8 cellular contexts compared by ENCODE assay signal in the genomic region with DNA sequence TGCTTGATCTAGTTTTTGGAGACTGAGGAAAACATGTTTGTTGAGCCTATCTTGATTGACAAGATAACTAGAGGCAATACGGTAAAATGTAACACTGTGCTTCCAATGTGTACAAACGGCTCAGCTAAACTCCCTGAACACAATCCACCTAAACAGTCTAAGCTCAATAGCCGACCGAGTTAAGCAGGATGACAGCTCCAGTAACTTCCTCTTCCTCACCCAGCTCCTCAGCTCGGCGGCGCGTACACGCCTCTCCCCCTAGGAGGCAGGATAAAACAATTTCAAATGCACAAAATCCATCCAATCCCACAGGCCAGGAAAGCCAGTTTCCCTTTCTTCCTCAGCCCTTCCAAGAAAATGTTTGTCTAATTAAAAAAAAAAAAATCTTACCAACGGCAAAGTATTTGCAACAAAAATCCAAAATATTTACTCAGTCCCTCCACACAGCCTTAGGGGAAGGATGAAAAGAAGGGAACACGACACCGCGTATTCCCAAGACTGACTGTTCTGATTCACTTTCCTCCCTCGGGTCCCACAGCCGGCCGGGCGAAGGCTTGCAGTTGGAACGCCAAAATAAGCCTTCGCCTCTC. TPM values are rescaled to one million over a fixed set of nuclear protein-coding genes. Genes with fewer than 3 reads are reported as not detected.
DNase-seq lines count a peak whose midpoint lies in the region; ATAC-seq and FAIRE-seq lines count a peak whose summit lies in the region.

No MANE protein-coding gene starts in this region.

- no peaks in the 10 kb centered on the region for H3K9me3 Mint-ChIP-seq in activated CD8-positive, alpha-beta T cell treated with anti-CD3 and anti-CD28 coated beads, Interleukin-2, amount 10 ng/mL, durations not matched to agents 7 days and 5 days (ENCODE audit: insufficient read depth)
- no peaks in the 10 kb centered on the region for H3K9me3 Mint-ChIP-seq in memory B cell

- ATAC-seq in GM18907 (IDR thresholded peaks at IDR 0.05; ENCODE audit: unreplicated experiment) = peak; percentile 28
- ATAC-seq in activated CD8-positive, alpha-beta T cell treated with anti-CD3 and anti-CD28 coated beads, Interleukin-2, amount 10 ng/mL, durations not matched to agents 7 days and 5 days = peak; percentile 27
- peak; percentile 15 for ATAC-seq in memory B cell (ENCODE audit: low read depth)
- ATAC-seq in stimulated activated naive CD8-positive, alpha-beta T cell treated with anti-CD3 and anti-CD28 coated beads, Interleukin-15, Interleukin-2, amounts not matched to agents 100 U/mL and 50 U/mL, for 24 hours = peak; percentile 29

- no peaks in the 10 kb centered on the region for H3K27me3 Mint-ChIP-seq in activated CD8-positive, alpha-beta T cell treated with anti-CD3 and anti-CD28 coated beads, Interleukin-2, amount 10 ng/mL, durations not matched to agents 7 days and 5 days (ENCODE audit: low read depth)
- no peaks in the 10 kb centered on the region for H3K27me3 Mint-ChIP-seq in memory B cell

- H3K27ac Mint-ChIP-seq in activated CD8-positive, alpha-beta T cell treated with anti-CD3 and anti-CD28 coated beads, Interleukin-2, amount 10 ng/mL, durations not matched to agents 7 days and 5 days = peak overlapping the region; percentile 94
- H3K27ac Mint-ChIP-seq in memory B cell = peak overlapping the region; percentile 99

- CTCF ChIA-PET in activated CD8-positive, alpha-beta T cell treated with anti-CD3 and anti-CD28 coated beads, Interleukin-2, amount 10 ng/mL, durations not matched to agents 7 days and 5 days (lab: Charles Lee) = interaction anchor here (0.7 to 3.0 kb wide), 15 partner anchors 9 to 120 kb away, joined by 3 to 34 read pairs (median 5); partner anchors contain the start of gene MRPL1

- DNase-seq in AG08396 (ENCODE audit: low spot score) = peak; percentile 85
- DNase-seq in HS-5 (ENCODE audit: low read depth) = peak; percentile 63
- DNase-seq in NCI-H82 treated with DMSO at 0.1 percent for 48 hours (lab: John Stamatoyannopoulos, UW; ENCODE audit: unreplicated experiment) = peak; percentile 77
- peak; percentile 62 for DNase-seq in activated CD8-positive, alpha-beta T cell treated with anti-CD3 and anti-CD28 coated beads, Interleukin-2, amount 10 ng/mL, durations not matched to agents 7 days and 5 days
- peak; percentile 30 to 39 for DNase-seq in memory B cell (ENCODE audit: low spot score in 2 of 2)
- peak; percentile 56 for DNase-seq in stimulated activated naive CD8-positive, alpha-beta T cell treated with anti-CD3 and anti-CD28 coated beads, Interleukin-15, Interleukin-2, amounts not matched to agents 100 U/mL and 50 U/mL, for 24 hours

- peaks cover 34% of the 10 kb centered on the region for H3K36me3 Mint-ChIP-seq in activated CD8-positive, alpha-beta T cell treated with anti-CD3 and anti-CD28 coated beads, Interleukin-2, amount 10 ng/mL, durations not matched to agents 7 days and 5 days (ENCODE audit: low read depth)
- H3K36me3 Mint-ChIP-seq in memory B cell = peaks cover 4% of the 10 kb centered on the region

- peak; percentile 78 for FAIRE-seq in endometrium (lab: Jason Lieb, UNC)

- H3K4me3 Mint-ChIP-seq in activated CD8-positive, alpha-beta T cell treated with anti-CD3 and anti-CD28 coated beads, Interleukin-2, amount 10 ng/mL, durations not matched to agents 7 days and 5 days = peak overlapping the region; percentile 98
- H3K4me3 Mint-ChIP-seq in memory B cell = peak overlapping the region; percentile 90

- POLR2A ChIA-PET in activated CD8-positive, alpha-beta T cell treated with anti-CD3 and anti-CD28 coated beads, Interleukin-2, amount 10 ng/mL, durations not matched to agents 7 days and 5 days (lab: Charles Lee) = interaction anchor here (0.5 to 7.3 kb wide), 15 partner anchors 9 to 85 kb away, joined by 3 to 437 read pairs (median 4); partner anchors contain the start of gene MRPL1

- peaks cover 50% of the 10 kb centered on the region for H3K4me1 Mint-ChIP-seq in activated CD8-positive, alpha-beta T cell treated with anti-CD3 and anti-CD28 coated beads, Interleukin-2, amount 10 ng/mL, durations not matched to agents 7 days and 5 days (ENCODE audit: low read depth)
- peaks cover 40% of the 10 kb centered on the region for H3K4me1 Mint-ChIP-seq in memory B cell

RNA-seq across cellular contexts. Expression of gene CNOT6L, which starts 1.0 kb away (rescaled TPM):
- total RNA-seq in activated CD8-positive, alpha-beta T cell treated with anti-CD3 and anti-CD28 coated beads, Interleukin-2, amount 10 ng/mL, durations not matched to agents 7 days and 5 days = 100 to 1,000 TPM; 107 to 108 TPM

RNA-seq across cellular contexts. Expression of gene MRPL1, which starts 44.5 kb away (rescaled TPM):
- 10 to 100 TPM; 45.6 to 47.2 TPM for total RNA-seq in activated CD8-positive, alpha-beta T cell treated with anti-CD3 and anti-CD28 coated beads, Interleukin-2, amount 10 ng/mL, durations not matched to agents 7 days and 5 days

Comparison
In these comparisons a context has a peak if more than half of its experiments do, and no peak if none do; other contexts are left out.
1. Peak in every context shown above with its lines: DNase-seq and ATAC-seq.
2. DNase-seq: peak in every context shown above with its lines; median percentile 85 in AG08396; 77 in NCI-H82 treated with DMSO at 0.1 percent for 48 hours; 63 in HS-5; 62 in activated CD8-positive, alpha-beta T cell treated with anti-CD3 and anti-CD28 coated beads, Interleukin-2, amount 10 ng/mL, durations not matched to agents 7 days and 5 days; 56 in stimulated activated naive CD8-positive, alpha-beta T cell treated with anti-CD3 and anti-CD28 coated beads, Interleukin-15, Interleukin-2, amounts not matched to agents 100 U/mL and 50 U/mL, for 24 hours; 34 in memory B cell.